In the genomic region with DNA sequence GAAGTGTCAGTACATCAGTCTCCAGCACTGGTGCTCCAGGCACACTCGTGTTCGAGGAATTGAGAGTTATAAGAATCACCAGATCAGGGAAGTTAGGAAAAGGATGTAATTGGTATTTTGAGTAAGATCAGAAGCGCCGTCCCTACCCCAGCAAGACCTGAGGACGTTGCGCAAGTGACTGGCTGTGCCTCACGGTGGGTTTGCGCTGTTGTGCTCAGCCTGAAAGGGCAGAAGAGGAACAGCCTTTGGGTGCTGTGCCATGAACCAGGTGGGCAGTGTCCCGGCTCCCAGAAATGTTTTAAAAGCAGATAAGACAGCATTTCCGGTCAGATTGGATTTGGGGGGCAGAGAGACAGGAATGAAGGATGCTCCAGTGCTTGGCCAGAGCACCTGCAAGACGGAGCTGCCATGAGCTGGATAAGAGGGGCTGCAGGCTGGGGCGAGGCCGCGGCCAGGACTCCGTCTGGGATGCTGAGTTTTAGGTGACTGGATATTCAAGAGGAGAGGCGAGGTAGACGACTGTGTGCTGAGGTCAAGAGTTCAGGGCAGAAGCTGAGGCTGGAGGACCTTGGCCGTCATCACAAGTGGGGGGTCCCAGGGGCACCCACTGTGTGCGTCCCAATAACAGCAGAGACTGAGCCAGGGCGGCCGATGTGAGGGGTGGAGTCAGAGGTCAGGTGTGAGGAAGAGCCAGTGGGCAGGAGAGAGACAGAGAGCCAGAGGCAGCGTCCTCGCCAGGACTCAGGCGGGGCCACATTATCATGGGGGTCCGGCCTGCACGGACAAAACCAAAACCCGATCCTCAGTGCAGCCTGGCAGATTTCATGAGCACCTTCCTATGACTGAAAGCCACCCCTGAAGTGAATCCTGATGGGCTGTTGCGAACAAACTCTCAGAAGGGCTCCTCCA, we compare ENCODE assay signal across 2 cellular contexts.
TF ChIP-seq lines count a peak whose summit lies in the region.

No MANE protein-coding gene starts in this region.

TF ChIP-seq in IMR-90, 13 proteins besides CTCF, POLR2A, EP300 and RAD21:
- TF ChIP-seq FOS (IDR thresholded peaks at IDR 0.05; ENCODE audit: low read depth, low read length) (no peak), CEBPB (IDR thresholded peaks at IDR 0.05; ENCODE audit: low read depth, low read length) (0 out of 2 replicates have a peak, but pooled peaks have one; percentile 3), RCOR1 (IDR thresholded peaks at IDR 0.05; ENCODE audit: insufficient replicate concordance, low read length) (no peak), RFX5 (IDR thresholded peaks at IDR 0.05; ENCODE audit: low read depth, low read length) (no peak), CHD1 (IDR thresholded peaks at IDR 0.05; ENCODE audit: low read depth, low read length) (no peak)
- TF ChIP-seq, protein P1, sequence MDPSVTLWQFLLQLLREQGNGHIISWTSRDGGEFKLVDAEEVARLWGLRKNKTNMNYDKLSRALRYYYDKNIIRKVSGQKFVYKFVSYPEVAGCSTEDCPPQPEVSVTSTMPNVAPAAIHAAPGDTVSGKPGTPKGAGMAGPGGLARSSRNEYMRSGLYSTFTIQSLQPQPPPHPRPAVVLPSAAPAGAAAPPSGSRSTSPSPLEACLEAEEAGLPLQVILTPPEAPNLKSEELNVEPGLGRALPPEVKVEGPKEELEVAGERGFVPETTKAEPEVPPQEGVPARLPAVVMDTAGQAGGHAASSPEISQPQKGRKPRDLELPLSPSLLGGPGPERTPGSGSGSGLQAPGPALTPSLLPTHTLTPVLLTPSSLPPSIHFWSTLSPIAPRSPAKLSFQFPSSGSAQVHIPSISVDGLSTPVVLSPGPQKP (IDR thresholded peaks at IDR 0.05; ENCODE audit: borderline replicate concordance, low read depth, low read length) = no peak

TF ChIP-seq in H1, 55 proteins besides CTCF, POLR2A, EP300 and RAD21:
- no peak for TF ChIP-seq TAF7 (optimal IDR thresholded peaks at IDR 0.05; ENCODE audit: borderline replicate concordance, low read depth, low read length)
- TF ChIP-seq CEBPB (IDR thresholded peaks at IDR 0.05; ENCODE audit: low read depth, low read length) = 0 out of 2 replicates have a peak, but pooled peaks have one; percentile 2
